Comparison of ENCODE assay signal across 8 cellular contexts in the genomic region with DNA sequence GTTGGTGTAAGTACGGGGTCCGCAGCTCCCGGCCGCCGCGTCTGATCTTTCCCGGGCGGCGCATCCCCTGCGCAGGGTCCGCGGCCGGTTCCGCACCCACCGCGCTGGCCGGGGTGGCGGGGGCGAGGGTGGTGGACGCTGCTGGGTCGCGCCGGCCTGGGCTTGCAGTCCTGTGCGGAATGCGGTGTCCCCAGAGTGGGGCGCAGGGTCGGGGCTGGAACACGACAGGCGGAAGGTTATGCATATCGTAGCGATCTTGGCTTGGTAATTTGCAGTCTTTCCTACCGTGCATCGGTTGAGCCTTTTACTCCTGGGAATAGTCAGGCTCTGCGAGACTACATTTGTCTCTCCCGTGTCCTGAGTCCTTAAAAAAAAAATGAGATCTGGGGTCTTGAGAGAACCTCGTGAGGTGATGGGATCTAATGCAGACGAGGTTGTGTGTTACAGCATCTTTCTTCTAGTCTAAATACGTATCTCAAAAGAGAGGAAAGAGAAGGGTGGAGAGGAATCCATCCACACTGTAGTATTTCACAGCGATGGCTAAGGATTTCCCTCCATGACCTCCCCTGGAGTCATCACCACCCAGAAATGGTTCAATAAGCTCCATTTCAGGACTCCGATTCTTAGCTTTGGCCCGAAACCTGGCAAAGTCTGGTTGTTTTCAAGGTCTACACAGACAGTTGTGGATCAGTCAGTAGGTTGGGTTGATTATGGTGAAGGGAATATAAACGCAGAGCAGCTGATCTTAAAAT. TPM values are rescaled to one million over a fixed set of nuclear protein-coding genes. Genes with fewer than 3 reads are reported as not detected.
A peak's percentile ranks its signal among the peaks of the same experiment; 100 is the strongest.
DNase-seq lines count a peak whose midpoint lies in the region; ATAC-seq and TF ChIP-seq lines count a peak whose summit lies in the region.

No MANE protein-coding gene starts in this region.

- H3K4me3 Mint-ChIP-seq in chondrocyte (ENCODE audit: unreplicated experiment): peak overlapping the region; percentile 95

- H3K27me3 ChIP-seq in BE2C (no peaks in the 10 kb centered on the region), OCI-LY3 (ENCODE audit: low read depth, low read length) (peaks cover 28% of the 10 kb centered on the region), upper lobe of left lung (peaks cover 0 to 4% (median 0%) of the 10 kb centered on the region in 4 donors)

- H3K36me3 ChIP-seq in BE2C: peaks cover 31% of the 10 kb centered on the region
- H3K36me3 ChIP-seq in OCI-LY3 (replicated peaks; ENCODE audit: low read depth, low read length): peaks cover 28% of the 10 kb centered on the region
- no peaks in the 10 kb centered on the region for H3K36me3 ChIP-seq in upper lobe of left lung

- no peak for TF ChIP-seq CTCF in BE2C (IDR thresholded peaks at IDR 0.05; ENCODE audit: low read depth, low read length)
- TF ChIP-seq CTCF in OCI-LY3 (IDR thresholded peaks at IDR 0.05; ENCODE audit: low read depth, low read length): no peak
- no peak for TF ChIP-seq CTCF in chondrocyte (IDR thresholded peaks at IDR 0.05)
- TF ChIP-seq CTCF in upper lobe of left lung (IDR thresholded peaks at IDR 0.05): no peak

- peak; percentile 7 for ATAC-seq in GM21515 (IDR thresholded peaks at IDR 0.05; ENCODE audit: unreplicated experiment)
- ATAC-seq in upper lobe of left lung (ENCODE audit: low FRiP score in 2 of 2): peak in 1 of 2 donors; percentile 4
- ATAC-seq in GM21786 (IDR thresholded peaks at IDR 0.05; ENCODE audit: unreplicated experiment): no peak

- DNase-seq in BE2C (peak; percentile 40), chondrocyte (ENCODE audit: low spot score) (no peak), lung microvascular endothelial cell (ENCODE audit: low read depth in 2 of 2) (peak; percentile 37 to 48), upper lobe of left lung (no peak), SKM-1 (lab: John Stamatoyannopoulos, UW; ENCODE audit: unreplicated experiment) (no peak)

- H3K27ac ChIP-seq in OCI-LY3 (ENCODE audit: low read length) (peak overlapping the region; percentile 91), upper lobe of left lung (peak overlapping the region; percentile 86 to 95 (median 92))

- 3 to 4% methylated on average over 21 to 35 of the region's 42 CpGs for WGBS in upper lobe of left lung, 2 donors

- H2AFZ ChIP-seq in OCI-LY3 (ENCODE audit: low read depth, low read length): peak overlapping the region; percentile 5; the same call in 1 of the 2 replicates

- peak overlapping the region; percentile 98 for H3K9ac ChIP-seq in OCI-LY3 (ENCODE audit: low read length)

- peaks cover 56% of the 10 kb centered on the region for H3K79me2 ChIP-seq in OCI-LY3 (ENCODE audit: low read length)

- H3K4me1 Mint-ChIP-seq in chondrocyte (ENCODE audit: low read depth): peaks cover 48% of the 10 kb centered on the region

- H3K27ac Mint-ChIP-seq in chondrocyte (ENCODE audit: unreplicated experiment): peak overlapping the region; percentile 98

- H3K4me3 ChIP-seq in BE2C (ENCODE audit: low read depth, low read length) (peak overlapping the region; percentile 100), OCI-LY3 (ENCODE audit: low read length) (peak overlapping the region; percentile 94), upper lobe of left lung (peak overlapping the region; percentile 65 to 87 (median 74))

- no peak for TF ChIP-seq POLR2A in upper lobe of left lung (IDR thresholded peaks at IDR 0.05)

- H3K9me3 ChIP-seq in BE2C (no peaks in the 10 kb centered on the region), OCI-LY3 (ENCODE audit: insufficient read depth, low read length) (no peaks in the 10 kb centered on the region), upper lobe of left lung (no peaks in the 10 kb centered on the region)

- H3K36me3 Mint-ChIP-seq in chondrocyte (ENCODE audit: low read depth): peaks cover 8% of the 10 kb centered on the region

- H3K4me1 ChIP-seq in BE2C: peaks cover 18% of the 10 kb centered on the region
- H3K4me1 ChIP-seq in OCI-LY3 (ENCODE audit: low read length): peaks cover 44% of the 10 kb centered on the region
- H3K4me1 ChIP-seq in upper lobe of left lung: peaks cover 27 to 44% (median 41%) of the 10 kb centered on the region in 4 donors

- H3K27me3 Mint-ChIP-seq in chondrocyte (ENCODE audit: low read depth): no peaks in the 10 kb centered on the region

- H4K20me1 ChIP-seq in OCI-LY3 (ENCODE audit: insufficient read depth, low read length): peaks cover 11% of the 10 kb centered on the region

- H3K9me3 Mint-ChIP-seq in chondrocyte (ENCODE audit: low read depth): no peaks in the 10 kb centered on the region

- TF ChIP-seq EP300 in upper lobe of left lung (IDR thresholded peaks at IDR 0.05): no peak

- H3K4me2 ChIP-seq in OCI-LY3 (ENCODE audit: low read length): peak overlapping the region; percentile 92

RNA-seq across cellular contexts. Expression of gene ATP1B1, which starts 0.6 kb away (rescaled TPM):
- 111 TPM for polyA plus RNA-seq in BE2C (2012; ENCODE audit: insufficient read depth, insufficient read length, low read depth)
- total RNA-seq in chondrocyte: 104 to 225 TPM (median 105 TPM) in 3 replicates
- total RNA-seq in lung microvascular endothelial cell: 2.6 and 8.1 TPM in 2 replicates
- 100 to 1,000 TPM in 5 of 6 donors, 10 to 100 TPM in 1; 31.4 to 309 (median 172) TPM for total RNA-seq in upper lobe of left lung

Comparison
In these comparisons a context has a peak if more than half of its experiments do, and no peak if none do; other contexts are left out.
1. DNase-seq: peak in BE2C (single experiment) and lung microvascular endothelial cell (2 of 2); none in chondrocyte (single experiment), upper lobe of left lung (0 of 2) and SKM-1 (single experiment).
2. Peak in every context shown above with its lines, with median percentiles within 50 percentile points of each other: H3K4me3 ChIP-seq.